In the genomic region with DNA sequence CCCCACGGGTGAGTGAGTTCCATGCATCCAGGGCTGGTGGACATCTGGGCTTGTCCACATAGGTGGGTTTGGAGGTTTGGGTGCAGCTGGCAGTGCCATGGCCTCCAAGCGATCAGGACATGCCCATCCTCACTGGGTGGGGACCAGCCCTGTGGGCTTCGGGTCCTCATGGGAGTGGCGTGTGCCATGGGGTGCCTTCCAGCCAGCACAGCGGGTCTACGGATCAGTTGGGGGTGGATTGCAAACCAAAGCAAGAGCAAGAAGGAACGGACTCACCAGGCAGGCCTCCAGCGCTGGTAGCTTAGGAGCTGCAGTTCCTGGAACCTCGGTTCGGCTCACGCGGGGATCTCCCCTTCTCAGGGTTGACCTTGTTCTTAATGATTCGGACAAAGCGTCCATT, we compare ENCODE assay signal across 36 cellular contexts.
"Had no signal": no experiment of that assay in that cellular context is flagged by ENCODE, and none has a peak within 500 bp of the region (broad histone marks: within the 10 kb centered on the region; RNA-seq: fewer than 3 reads in every experiment).

No MANE protein-coding gene starts in this region.

- H3K36me3 ChIP-seq: adrenal gland, brain microvascular endothelial cell, breast epithelium had no signal

- H3K4me3 ChIP-seq: adrenal gland, body of pancreas, breast epithelium had no signal

- H3K27me3 Mint-ChIP-seq: activated B cell treated with CpG ODN at 0.5 μM for 24 hours; activated CD4-positive, alpha-beta memory T cell treated with anti-CD3 and anti-CD28 coated beads for 36 hours; activated CD4-positive, alpha-beta T cell treated with anti-CD3 and anti-CD28 coated beads, Interleukin-2, amount 10 ng/mL, durations not matched to agents 24 days and 14 days; activated CD8-positive, alpha-beta T cell treated with anti-CD3 and anti-CD28 coated beads for 36 hours; activated T-helper 17 cell treated with anti-CD3 and anti-CD28 coated beads, Interleukin-2, amount 50 U/mL, for 72 hours had no signal

- H3K4me3 Mint-ChIP-seq: activated B cell treated with CpG ODN at 0.5 μM for 24 hours; activated CD4-positive, alpha-beta memory T cell treated with anti-CD3 and anti-CD28 coated beads for 36 hours; activated CD4-positive, alpha-beta T cell treated with anti-CD3 and anti-CD28 coated beads, Interleukin-2, amount 10 ng/mL, durations not matched to agents 24 days and 14 days; activated CD8-positive, alpha-beta T cell treated with anti-CD3 and anti-CD28 coated beads for 36 hours; activated naive CD4-positive, alpha-beta T cell treated with anti-CD3 and anti-CD28 coated beads for 36 hours; activated naive CD8-positive, alpha-beta T cell treated with anti-CD3 and anti-CD28 coated beads for 36 hours; activated T-cell treated with anti-CD3 and anti-CD28 coated beads, Interleukin-2, amount 50 U/mL, for 4 hours; activated T-cell treated with anti-CD3 and anti-CD28 coated beads, Interleukin-2, amount 50 U/mL, for 72 hours; activated T-helper 1 cell treated with anti-CD3 and anti-CD28 coated beads, Interleukin-12 subunit alpha, Interleukin-12 subunit beta, Interleukin-2, Interleukin-4 antibody, amounts not matched to agents 30 ng/mL and 10 ng/mL and 1 ng/mL, durations not matched to agents 14 hours and 24 hours and 36 hours; activated T-helper 17 cell treated with anti-CD3 and anti-CD28 coated beads, Interleukin-2, amount 50 U/mL, for 72 hours; central memory CD8-positive, alpha-beta T cell; T-helper 1 cell treated with Interleukin-12 subunit alpha and Interleukin-12 subunit beta and Interleukin-4 antibody, amounts not matched to agents 30 μg/mL and 1 μg/mL, for 36 hours; T-helper 2 cell treated with Interferon-gamma antibody and Interleukin-4, amounts not matched to agents 5 μg/mL and 100 μg/mL, for 36 hours had no signal

- H3K9me3 ChIP-seq: adrenal gland, body of pancreas, breast epithelium had no signal

- H3K27ac ChIP-seq: adrenal gland, body of pancreas, brain microvascular endothelial cell, breast epithelium had no signal

- DNase-seq: activated B cell treated with CpG ODN at 0.5 μM for 24 hours; activated CD4-positive, alpha-beta memory T cell treated with anti-CD3 and anti-CD28 coated beads for 36 hours; activated CD4-positive, alpha-beta T cell treated with anti-CD3 and anti-CD28 coated beads for 4 hours; activated CD4-positive, alpha-beta T cell treated with anti-CD3 and anti-CD28 coated beads, Interleukin-2, amount 10 ng/mL, durations not matched to agents 24 days and 14 days; activated CD4-positive, alpha-beta T cell treated with anti-CD3 and anti-CD28 coated beads, Interleukin-2, amount 50 U/mL, for 1 hour; activated CD4-positive, alpha-beta T cell treated with anti-CD3 and anti-CD28 coated beads, Interleukin-2, amount 50 U/mL, for 4 hours; activated CD4-positive, CD25-positive, alpha-beta regulatory T cell treated with anti-CD3 and anti-CD28 coated beads, Interleukin-2, amount 50 U/mL, for 72 hours; activated CD8-positive, alpha-beta memory T cell treated with anti-CD3 and anti-CD28 coated beads, Interleukin-2, amount 50 U/mL, for 4 hours; activated CD8-positive, alpha-beta T cell treated with anti-CD3 and anti-CD28 coated beads for 36 hours; activated effector memory CD4-positive, alpha-beta T cell treated with anti-CD3 and anti-CD28 coated beads, Interleukin-2, amount 50 U/mL, for 16 hours; activated gamma-delta T cell treated with Interleukin-2 at 50 U/mL for 16 hours; activated naive CD4-positive, alpha-beta T cell; activated naive CD4-positive, alpha-beta T cell treated with anti-CD3 and anti-CD28 coated beads for 36 hours; activated naive CD4-positive, alpha-beta T cell treated with anti-CD3 and anti-CD28 coated beads, Interleukin-2, amount 50 U/mL, for 16 hours; activated naive CD8-positive, alpha-beta T cell treated with anti-CD3 and anti-CD28 coated beads for 36 hours; activated T-cell treated with anti-CD3 and anti-CD28 coated beads for 4 hours; activated T-cell treated with anti-CD3 and anti-CD28 coated beads, Interleukin-2, amount 50 U/mL, for 1 hour; activated T-cell treated with anti-CD3 and anti-CD28 coated beads, Interleukin-2, amount 50 U/mL, for 4 hours; activated T-cell treated with anti-CD3 and anti-CD28 coated beads, Interleukin-2, amount 50 U/mL, for 72 hours; adrenal gland; amniotic stem cell; aorta; body of pancreas; brain microvascular endothelial cell; caudate nucleus; cerebellar nuclear complex; T-helper 1 cell; T-helper 2 cell; T-helper 9 cell had no signal

- H3K4me1 ChIP-seq: adrenal gland, body of pancreas, breast epithelium had no signal

- H3K4me1 Mint-ChIP-seq: activated B cell treated with CpG ODN at 0.5 μM for 24 hours; activated CD4-positive, alpha-beta T cell treated with anti-CD3 and anti-CD28 coated beads, Interleukin-2, amount 10 ng/mL, durations not matched to agents 24 days and 14 days; activated naive CD8-positive, alpha-beta T cell treated with anti-CD3 and anti-CD28 coated beads for 36 hours; activated T-helper 17 cell treated with anti-CD3 and anti-CD28 coated beads, Interleukin-2, amount 50 U/mL, for 72 hours; central memory CD8-positive, alpha-beta T cell had no signal

- H3K27ac Mint-ChIP-seq: activated B cell treated with CpG ODN at 0.5 μM for 24 hours; activated CD4-positive, alpha-beta memory T cell treated with anti-CD3 and anti-CD28 coated beads for 36 hours; activated CD4-positive, alpha-beta T cell treated with anti-CD3 and anti-CD28 coated beads, Interleukin-2, amount 10 ng/mL, durations not matched to agents 24 days and 14 days; activated CD8-positive, alpha-beta T cell treated with anti-CD3 and anti-CD28 coated beads for 36 hours; activated naive CD4-positive, alpha-beta T cell treated with anti-CD3 and anti-CD28 coated beads for 36 hours; activated naive CD4-positive, alpha-beta T cell treated with anti-CD3 and anti-CD28 coated beads, Interleukin-2, amount 50 U/mL, for 72 hours; activated naive CD8-positive, alpha-beta T cell treated with anti-CD3 and anti-CD28 coated beads for 36 hours; activated T-cell treated with anti-CD3 and anti-CD28 coated beads, Interleukin-2, amount 50 U/mL, for 72 hours; activated T-helper 1 cell treated with anti-CD3 and anti-CD28 coated beads, Interleukin-12 subunit alpha, Interleukin-12 subunit beta, Interleukin-2, Interleukin-4 antibody, amounts not matched to agents 30 ng/mL and 10 ng/mL and 1 ng/mL, durations not matched to agents 14 hours and 24 hours and 36 hours; activated T-helper 17 cell treated with anti-CD3 and anti-CD28 coated beads, Interleukin-2, amount 50 U/mL, for 72 hours; T-helper 1 cell treated with Interleukin-12 subunit alpha and Interleukin-12 subunit beta and Interleukin-4 antibody, amounts not matched to agents 30 μg/mL and 1 μg/mL, for 36 hours; T-helper 2 cell treated with Interferon-gamma antibody and Interleukin-4, amounts not matched to agents 5 μg/mL and 100 μg/mL, for 36 hours had no signal

- H3K9me3 Mint-ChIP-seq: activated CD4-positive, alpha-beta memory T cell treated with anti-CD3 and anti-CD28 coated beads for 36 hours; activated CD4-positive, alpha-beta T cell treated with anti-CD3 and anti-CD28 coated beads, Interleukin-2, amount 10 ng/mL, durations not matched to agents 24 days and 14 days; activated CD8-positive, alpha-beta T cell treated with anti-CD3 and anti-CD28 coated beads for 36 hours; activated naive CD4-positive, alpha-beta T cell treated with anti-CD3 and anti-CD28 coated beads for 36 hours; activated naive CD4-positive, alpha-beta T cell treated with anti-CD3 and anti-CD28 coated beads, Interleukin-2, amount 50 U/mL, for 72 hours; activated naive CD8-positive, alpha-beta T cell treated with anti-CD3 and anti-CD28 coated beads for 36 hours; activated T-cell treated with anti-CD3 and anti-CD28 coated beads, Interleukin-2, amount 50 U/mL, for 4 hours; activated T-cell treated with anti-CD3 and anti-CD28 coated beads, Interleukin-2, amount 50 U/mL, for 72 hours; activated T-helper 1 cell treated with anti-CD3 and anti-CD28 coated beads, Interleukin-12 subunit alpha, Interleukin-12 subunit beta, Interleukin-2, Interleukin-4 antibody, amounts not matched to agents 30 ng/mL and 10 ng/mL and 1 ng/mL, durations not matched to agents 14 hours and 24 hours and 36 hours; activated T-helper 17 cell treated with anti-CD3 and anti-CD28 coated beads, Interleukin-2, amount 50 U/mL, for 72 hours; central memory CD8-positive, alpha-beta T cell; T-helper 1 cell treated with Interleukin-12 subunit alpha and Interleukin-12 subunit beta and Interleukin-4 antibody, amounts not matched to agents 30 μg/mL and 1 μg/mL, for 36 hours; T-helper 2 cell treated with Interferon-gamma antibody and Interleukin-4, amounts not matched to agents 5 μg/mL and 100 μg/mL, for 36 hours had no signal

- H3K36me3 Mint-ChIP-seq: activated CD4-positive, alpha-beta memory T cell treated with anti-CD3 and anti-CD28 coated beads for 36 hours; activated naive CD4-positive, alpha-beta T cell treated with anti-CD3 and anti-CD28 coated beads, Interleukin-2, amount 50 U/mL, for 72 hours; activated naive CD8-positive, alpha-beta T cell treated with anti-CD3 and anti-CD28 coated beads for 36 hours had no signal

- ATAC-seq: activated CD8-positive, alpha-beta T cell treated with anti-CD3 and anti-CD28 coated beads for 36 hours; activated naive CD4-positive, alpha-beta T cell treated with anti-CD3 and anti-CD28 coated beads, Interleukin-2, amount 50 U/mL, for 72 hours; activated T-cell treated with anti-CD3 and anti-CD28 coated beads, Interleukin-2, amount 50 U/mL, for 4 hours; activated T-cell treated with anti-CD3 and anti-CD28 coated beads, Interleukin-2, amount 50 U/mL, for 72 hours; activated T-helper 17 cell treated with anti-CD3 and anti-CD28 coated beads, Interleukin-2, amount 50 U/mL, for 72 hours; body of pancreas had no signal

- H3K27me3 ChIP-seq: adrenal gland, body of pancreas, brain microvascular endothelial cell had no signal
